In genomic region chr20:35866446-35867202, GRCh38 we compare ENCODE assay signal across 17 cellular contexts.
DNase-seq lines count a peak whose midpoint lies in the region; ATAC-seq, FAIRE-seq and TF ChIP-seq lines count a peak whose summit lies in the region.
"Had no signal": no experiment of that assay in that cellular context is flagged by ENCODE, and none has a peak within 500 bp of the region (broad histone marks: within the 10 kb centered on the region; RNA-seq: fewer than 3 reads in every experiment).

No MANE protein-coding gene starts in this region.

- H3K27ac Mint-ChIP-seq in CD4-positive, alpha-beta memory T cell = peak overlapping the region in 4 of 7 donors; percentile 23 to 90 (median 68)
- peak overlapping the region; percentile 82 for H3K27ac Mint-ChIP-seq in HFFc6
- H3K27ac Mint-ChIP-seq: activated CD8-positive, alpha-beta T cell treated with anti-CD3 and anti-CD28 coated beads, Interleukin-2, amount 10 ng/mL, durations not matched to agents 7 days and 5 days had no signal

- no peak overlapping the region for H2AFZ ChIP-seq in trophoblast cell (ENCODE audit: insufficient read depth, low read length, poor library complexity)

- no peaks in the 10 kb centered on the region for H3K9me3 ChIP-seq in CD4-positive, alpha-beta memory T cell (ENCODE audit: control insufficient read depth in 1 of 2, low read length in 2 of 2)
- no peaks in the 10 kb centered on the region for H3K9me3 ChIP-seq in trophoblast cell (ENCODE audit: insufficient read depth, low read depth, low read length)
- H3K9me3 ChIP-seq: esophagus squamous epithelium had no signal

- no peak for FAIRE-seq in H54 (lab: Jason Lieb, UNC)

- no peak overlapping the region for H3K4me3 Mint-ChIP-seq in CD4-positive, alpha-beta memory T cell
- H3K4me3 Mint-ChIP-seq in HFFc6 = no peak overlapping the region
- H3K4me3 Mint-ChIP-seq: activated CD8-positive, alpha-beta T cell treated with anti-CD3 and anti-CD28 coated beads, Interleukin-2, amount 10 ng/mL, durations not matched to agents 7 days and 5 days; brain had no signal

- no peak overlapping the region for H4K8ac ChIP-seq in trophoblast cell (ENCODE audit: low read depth, low read length)

- no peaks in the 10 kb centered on the region for H3K27me3 ChIP-seq in CD4-positive, alpha-beta memory T cell (ENCODE audit: insufficient read depth, low read length)
- H3K27me3 ChIP-seq in trophoblast cell (ENCODE audit: insufficient read depth, low read length) = no peaks in the 10 kb centered on the region
- H3K27me3 ChIP-seq: dorsolateral prefrontal cortex, esophagus squamous epithelium had no signal

- H3K9ac ChIP-seq in trophoblast cell (ENCODE audit: low read length) = no peak overlapping the region

- DNase-seq in CD4-positive, alpha-beta memory T cell = no peak
- DNase-seq in HFFc6 = peak; percentile 54
- peak; percentile 69 for DNase-seq in dedifferentiated amniotic fluid mesenchymal stem cell (ENCODE audit: extremely low spot score)
- peak; percentile 42 to 74 for DNase-seq in trophoblast cell
- DNase-seq in medulla oblongata (ENCODE audit: extremely low spot score) = no peak
- no peak for DNase-seq in H54 (ENCODE audit: insufficient read length, low spot score)
- DNase-seq: activated CD8-positive, alpha-beta T cell treated with anti-CD3 and anti-CD28 coated beads, Interleukin-2, amount 10 ng/mL, durations not matched to agents 7 days and 5 days; activated effector memory CD4-positive, alpha-beta T cell treated with anti-CD3 and anti-CD28 coated beads, Interleukin-2, amount 50 U/mL, for 16 hours; dorsolateral prefrontal cortex; esophagus squamous epithelium; MV-4-11; NCI-H526 treated with DMSO at 0.1 percent for 48 hours; occipital lobe; stimulated activated CD4-positive, alpha-beta T cell treated with anti-CD3 and anti-CD28 coated beads, Interleukin-4, amount 100 ng/mL, for 24 hours; stimulated activated CD8-positive, alpha-beta memory T cell treated with anti-CD3 and anti-CD28 coated beads, Interleukin-4, amount 100 ng/mL, for 48 hours had no signal

- no peak overlapping the region for H3K18ac ChIP-seq in trophoblast cell (ENCODE audit: low read length)

- H3K4me3 ChIP-seq in CD4-positive, alpha-beta memory T cell (ENCODE audit: low read length in 2 of 2) = no peak overlapping the region
- no peak overlapping the region for H3K4me3 ChIP-seq in trophoblast cell (ENCODE audit: low read depth, low read length)
- H3K4me3 ChIP-seq: dorsolateral prefrontal cortex, esophagus squamous epithelium had no signal

- H3K23ac ChIP-seq in trophoblast cell (ENCODE audit: low read length) = no peak overlapping the region

- CTCF ChIA-PET in CD4-positive, alpha-beta memory T cell (lab: Charles Lee; ENCODE audit: partially characterized antibody) = interaction anchor here (1.3 kb wide), 1 partner anchor 9 kb away, joined by 3 read pairs; no protein-coding TSS in a partner anchor

- no peaks in the 10 kb centered on the region for H3K27me3 Mint-ChIP-seq in CD4-positive, alpha-beta memory T cell
- H3K27me3 Mint-ChIP-seq in HFFc6 (ENCODE audit: insufficient read depth) = no peaks in the 10 kb centered on the region
- H3K27me3 Mint-ChIP-seq: brain had no signal

- H3K79me1 ChIP-seq in trophoblast cell (ENCODE audit: low read length) = peaks cover 1% of the 10 kb centered on the region

- H2AK5ac ChIP-seq in trophoblast cell (ENCODE audit: low read length) = no peak overlapping the region

- H3K4me1 Mint-ChIP-seq in CD4-positive, alpha-beta memory T cell = peaks cover 5 to 12% (median 8%) of the 10 kb centered on the region in 4 donors
- peaks cover 40% of the 10 kb centered on the region for H3K4me1 Mint-ChIP-seq in HFFc6 (ENCODE audit: low read depth)
- H3K4me1 Mint-ChIP-seq: brain had no signal

- no peak overlapping the region for H4K91ac ChIP-seq in trophoblast cell (ENCODE audit: low read depth, low read length)

- no peaks in the 10 kb centered on the region for H3K4me1 ChIP-seq in CD4-positive, alpha-beta memory T cell (ENCODE audit: insufficient read depth, low read length)
- peaks cover 0 to 2% of the 10 kb centered on the region in 2 experiments for H3K4me1 ChIP-seq in trophoblast cell (ENCODE audit: control insufficient read depth in 1 of 2, insufficient read depth in 2 of 2, low read length in 2 of 2)

- POLR2A ChIA-PET in CD4-positive, alpha-beta memory T cell (lab: Charles Lee; ENCODE audit: partially characterized antibody) = interaction anchor here (0.7 kb wide), 1 partner anchor 14 kb away, joined by 3 read pairs; no protein-coding TSS in a partner anchor

- peaks cover 26 to 46% of the 10 kb centered on the region in 2 donors for H3K36me3 Mint-ChIP-seq in CD4-positive, alpha-beta memory T cell
- peaks cover 28% of the 10 kb centered on the region for H3K36me3 Mint-ChIP-seq in HFFc6 (ENCODE audit: low read depth)

- no peak overlapping the region for H3K4ac ChIP-seq in trophoblast cell (ENCODE audit: low read depth, low read length)

- no peak for TF ChIP-seq POLR2A in H54 (IDR thresholded peaks at IDR 0.05; ENCODE audit: low read depth, low read length)

- intact Hi-C loops in CD4-positive, alpha-beta memory T cell (cut with micrococcal nuclease) = no loop called here

- H3K9me3 Mint-ChIP-seq in CD4-positive, alpha-beta memory T cell = no peaks in the 10 kb centered on the region
- no peaks in the 10 kb centered on the region for H3K9me3 Mint-ChIP-seq in HFFc6
- H3K9me3 Mint-ChIP-seq: brain had no signal

- ATAC-seq in GM19035 (IDR thresholded peaks at IDR 0.05; ENCODE audit: unreplicated experiment) = no peak
- ATAC-seq: activated CD8-positive, alpha-beta T cell treated with anti-CD3 and anti-CD28 coated beads, Interleukin-2, amount 10 ng/mL, durations not matched to agents 7 days and 5 days had no signal

- no peak overlapping the region for H2BK5ac ChIP-seq in trophoblast cell (ENCODE audit: low read depth, low read length, poor library complexity)

- no peak for TF ChIP-seq CTCF in HFFc6 (IDR thresholded peaks at IDR 0.05)

- H3K79me2 ChIP-seq in trophoblast cell (ENCODE audit: control insufficient read depth, insufficient read depth, low read length, poor library complexity) = no peaks in the 10 kb centered on the region

- no peak overlapping the region for H4K12ac ChIP-seq in trophoblast cell (ENCODE audit: low read depth, low read length)

- H3K14ac ChIP-seq in trophoblast cell (ENCODE audit: low read length) = no peak overlapping the region

- no CpG with 5 or more reads among the region's 1 CpG for WGBS in trophoblast cell (ENCODE audit: extremely low coverage, insufficient coverage, insufficient read length)

- H3K4me2 ChIP-seq in trophoblast cell (ENCODE audit: low read length) = no peak overlapping the region

- no peak overlapping the region for H2BK12ac ChIP-seq in trophoblast cell (ENCODE audit: low read length)

- no peak overlapping the region for H3K27ac ChIP-seq in CD4-positive, alpha-beta memory T cell (ENCODE audit: low read depth, low read length)
- no peak overlapping the region for H3K27ac ChIP-seq in trophoblast cell (ENCODE audit: low read depth, low read length)
- H3K27ac ChIP-seq: dorsolateral prefrontal cortex, esophagus squamous epithelium had no signal

- no peak overlapping the region for H2BK120ac ChIP-seq in trophoblast cell (ENCODE audit: insufficient read depth, low read length, poor library complexity)

- peaks cover 10% of the 10 kb centered on the region for H3K36me3 ChIP-seq in CD4-positive, alpha-beta memory T cell (ENCODE audit: insufficient read depth, low read length)
- peaks cover 0 to 5% of the 10 kb centered on the region in 2 experiments for H3K36me3 ChIP-seq in trophoblast cell (ENCODE audit: control insufficient read depth in 1 of 2, insufficient read depth in 2 of 2, low read length in 2 of 2)

Comparison
In these comparisons a context has a peak if more than half of its experiments do, and no peak if none do; other contexts are left out.
1. DNase-seq: peak in HFFc6 (single experiment), dedifferentiated amniotic fluid mesenchymal stem cell (single experiment) and trophoblast cell (2 of 2); none in CD4-positive, alpha-beta memory T cell (0 of 5), medulla oblongata (single experiment) and H54 (single experiment).